Comparison of ENCODE assay signal across 9 cellular contexts in the genomic region with DNA sequence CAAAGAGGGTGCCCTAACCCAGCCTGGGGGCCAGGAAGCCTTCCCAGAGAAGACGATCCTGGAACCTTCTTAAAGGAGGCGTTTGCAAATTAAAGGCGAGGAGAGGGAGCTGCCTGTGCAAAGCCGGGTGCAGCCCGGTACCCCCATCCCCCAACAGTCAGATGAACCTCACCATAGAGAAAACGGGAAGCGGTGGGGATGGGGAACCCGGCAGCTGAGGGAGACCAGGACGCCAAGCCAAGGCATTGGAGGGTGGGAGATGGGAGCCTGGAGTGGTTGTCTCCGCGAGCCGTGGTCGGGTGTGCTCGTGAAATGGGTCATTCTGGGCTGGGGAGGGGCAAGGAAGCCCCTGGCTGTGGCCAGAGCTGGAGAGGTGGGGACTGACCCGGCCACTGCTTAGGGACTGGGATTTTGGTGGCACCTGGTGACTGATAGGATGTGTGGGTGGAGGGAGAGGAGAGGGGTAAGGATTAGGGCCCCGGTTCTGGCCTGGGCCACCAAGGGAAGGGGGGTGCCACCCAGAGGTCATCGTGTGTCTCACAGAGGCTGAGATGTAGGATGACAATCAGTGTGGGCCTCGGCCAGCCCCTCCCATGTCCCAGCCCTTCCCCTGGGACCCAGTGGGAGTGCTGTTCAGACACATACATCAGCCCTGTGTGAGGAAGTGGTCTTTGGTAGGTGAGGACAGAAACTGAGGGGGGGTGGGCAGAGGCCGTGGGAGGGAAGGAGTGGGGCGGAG. TPM values are rescaled to one million over a fixed set of nuclear protein-coding genes. Genes with fewer than 3 reads are reported as not detected.
DNase-seq lines count a peak whose midpoint lies in the region; ATAC-seq, FAIRE-seq and TF ChIP-seq lines count a peak whose summit lies in the region.
"Had no signal": no experiment of that assay in that cellular context is flagged by ENCODE, and none has a peak within 500 bp of the region (broad histone marks: within the 10 kb centered on the region; RNA-seq: fewer than 3 reads in every experiment).

No MANE protein-coding gene starts in this region.

- H3K27me3 Mint-ChIP-seq in memory B cell, result peaks cover 16% of the 10 kb centered on the region
- peaks cover 43% of the 10 kb centered on the region for H3K27me3 Mint-ChIP-seq in activated CD8-positive, alpha-beta T cell treated with anti-CD3 and anti-CD28 coated beads for 36 hours

- CTCF ChIA-PET in A549 (lab: Yijun Ruan, JAX), result interaction anchor here (0.7 to 13.4 kb wide), 7 partner anchors 11 to 357 kb away, joined by 3 to 380 read pairs (median 5); no protein-coding TSS in a partner anchor
- CTCF ChIA-PET in activated CD8-positive, alpha-beta T cell treated with anti-CD3 and anti-CD28 coated beads for 36 hours (lab: Charles Lee), result interaction anchor here (1.0 kb wide), 1 partner anchor 117 kb away, joined by 3 read pairs; no protein-coding TSS in a partner anchor

- ATAC-seq in A549 (peak; percentile 2 to 37; a peak in 4 of 6 replicates), GM21786 (IDR thresholded peaks at IDR 0.05; ENCODE audit: unreplicated experiment) (peak; percentile 47), memory B cell (ENCODE audit: low read depth) (peak; percentile 40), GM19452 (IDR thresholded peaks at IDR 0.05; ENCODE audit: unreplicated experiment) (no peak), HG03159 (IDR thresholded peaks at IDR 0.05; ENCODE audit: unreplicated experiment) (no peak)
- no peak for ATAC-seq in activated CD8-positive, alpha-beta T cell treated with anti-CD3 and anti-CD28 coated beads for 36 hours

- WGBS in A549 (ENCODE audit: missing lambda C conversion rate), result 63% methylated on average over 18 of the region's 20 CpGs

- H3K4me1 Mint-ChIP-seq in memory B cell, result peaks cover 21% of the 10 kb centered on the region
- H3K4me1 Mint-ChIP-seq in activated CD8-positive, alpha-beta T cell treated with anti-CD3 and anti-CD28 coated beads for 36 hours (ENCODE audit: low read depth), result peaks cover 11% of the 10 kb centered on the region

- H3K4me3 ChIP-seq in A549, result peak overlapping the region; percentile 52

- H3K9me3 ChIP-seq in A549, result no peaks in the 10 kb centered on the region

- no peak for TF ChIP-seq EP300 in A549 (IDR thresholded peaks at IDR 0.05)

- peak overlapping the region; percentile 82 for H3K4me2 ChIP-seq in A549

- TF ChIP-seq RAD21 in A549 (conservative IDR thresholded peaks at IDR 0.05 in 1 of 2, IDR thresholded peaks at IDR 0.05 in 1 of 2), result no peak

- no peak for TF ChIP-seq CTCF in A549 (IDR thresholded peaks at IDR 0.05)
- TF ChIP-seq CTCF in activated CD8-positive, alpha-beta T cell treated with anti-CD3 and anti-CD28 coated beads for 36 hours (IDR thresholded peaks at IDR 0.05), result no peak

- H3K9me3 Mint-ChIP-seq in memory B cell, result no peaks in the 10 kb centered on the region
- no peaks in the 10 kb centered on the region for H3K9me3 Mint-ChIP-seq in activated CD8-positive, alpha-beta T cell treated with anti-CD3 and anti-CD28 coated beads for 36 hours

- POLR2A ChIA-PET in A549 (lab: Yijun Ruan, JAX), result no interaction called here
- POLR2A ChIA-PET in activated CD8-positive, alpha-beta T cell treated with anti-CD3 and anti-CD28 coated beads for 36 hours (lab: Charles Lee), result no interaction called here

- H3K27ac Mint-ChIP-seq in memory B cell, result no peak overlapping the region
- no peak overlapping the region for H3K27ac Mint-ChIP-seq in activated CD8-positive, alpha-beta T cell treated with anti-CD3 and anti-CD28 coated beads for 36 hours

- DNase-seq in A549 (ENCODE audit: low read depth in 1 of 2, low spot score in 1 of 2) (no peak), UCSD-AML1 (lab: John Stamatoyannopoulos, UW; ENCODE audit: unreplicated experiment) (peak; percentile 58), memory B cell (ENCODE audit: low spot score in 2 of 2) (peak in 1 of 2 donors; percentile 11), HT-29 (ENCODE audit: low spot score) (no peak)
- DNase-seq in activated CD8-positive, alpha-beta T cell treated with anti-CD3 and anti-CD28 coated beads for 36 hours, result no peak

- intact Hi-C loops in activated CD8-positive, alpha-beta T cell treated with anti-CD3 and anti-CD28 coated beads for 36 hours (cut with micrococcal nuclease), result no loop called here

- FAIRE-seq in A549 (lab: Jason Lieb, UNC), result no peak

- H3K4me3 Mint-ChIP-seq in memory B cell, result peak overlapping the region; percentile 83
- no peak overlapping the region for H3K4me3 Mint-ChIP-seq in activated CD8-positive, alpha-beta T cell treated with anti-CD3 and anti-CD28 coated beads for 36 hours

- H3K27ac ChIP-seq in A549, result peak overlapping the region; percentile 50 to 76; a peak in 4 of 6 replicates

- H3K36me3 Mint-ChIP-seq in memory B cell, result no peaks in the 10 kb centered on the region
- no peaks in the 10 kb centered on the region for H3K36me3 Mint-ChIP-seq in activated CD8-positive, alpha-beta T cell treated with anti-CD3 and anti-CD28 coated beads for 36 hours (ENCODE audit: low read depth)

- no peak for TF ChIP-seq POLR2A in A549 (IDR thresholded peaks at IDR 0.05; ENCODE audit: low read length)

- H3K4me1 ChIP-seq in A549, result peaks cover 22% of the 10 kb centered on the region

TF ChIP-seq in A549, 52 proteins besides CTCF, POLR2A, EP300 and RAD21:
- no peak for TF ChIP-seq ZSCAN20 (CRISPR knock-in tag; IDR thresholded peaks at IDR 0.05)
- TF ChIP-seq HDAC2 (IDR thresholded peaks at IDR 0.05), result no peak
- TF ChIP-seq, protein P1, sequence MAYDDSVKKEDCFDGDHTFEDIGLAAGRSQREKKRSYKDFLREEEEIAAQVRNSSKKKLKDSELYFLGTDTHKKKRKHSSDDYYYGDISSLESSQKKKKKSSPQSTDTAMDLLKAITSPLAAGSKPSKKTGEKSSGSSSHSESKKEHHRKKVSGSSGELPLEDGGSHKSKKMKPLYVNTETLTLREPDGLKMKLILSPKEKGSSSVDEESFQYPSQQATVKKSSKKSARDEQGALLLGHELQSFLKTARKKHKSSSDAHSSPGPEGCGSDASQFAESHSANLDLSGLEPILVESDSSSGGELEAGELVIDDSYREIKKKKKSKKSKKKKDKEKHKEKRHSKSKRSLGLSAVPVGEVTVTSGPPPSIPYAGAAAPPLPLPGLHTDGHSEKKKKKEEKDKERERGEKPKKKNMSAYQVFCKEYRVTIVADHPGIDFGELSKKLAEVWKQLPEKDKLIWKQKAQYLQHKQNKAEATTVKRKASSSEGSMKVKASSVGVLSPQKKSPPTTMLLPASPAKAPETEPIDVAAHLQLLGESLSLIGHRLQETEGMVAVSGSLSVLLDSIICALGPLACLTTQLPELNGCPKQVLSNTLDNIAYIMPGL (CRISPR knock-in tag; IDR thresholded peaks at IDR 0.05; ENCODE audit: borderline replicate concordance), result no peak
- no peak for TF ChIP-seq HEYL (CRISPR knock-in tag; IDR thresholded peaks at IDR 0.05)
- no peak for TF ChIP-seq RFX5 (IDR thresholded peaks at IDR 0.05)
- no peak for TF ChIP-seq CHD4 (IDR thresholded peaks at IDR 0.05; ENCODE audit: borderline replicate concordance)
- TF ChIP-seq FOSB (CRISPR knock-in tag; IDR thresholded peaks at IDR 0.05), result no peak
- TF ChIP-seq, protein P2, sequence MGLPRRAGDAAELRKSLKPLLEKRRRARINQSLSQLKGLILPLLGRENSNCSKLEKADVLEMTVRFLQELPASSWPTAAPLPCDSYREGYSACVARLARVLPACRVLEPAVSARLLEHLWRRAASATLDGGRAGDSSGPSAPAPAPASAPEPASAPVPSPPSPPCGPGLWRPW (IDR thresholded peaks at IDR 0.05), result no peak
- no peak for TF ChIP-seq FOSL2 (IDR thresholded peaks at IDR 0.05)
- TF ChIP-seq FOSL2 (CRISPR knock-in tag; IDR thresholded peaks at IDR 0.05), result no peak
- no peak for TF ChIP-seq MAZ (IDR thresholded peaks at IDR 0.05; ENCODE audit: borderline replicate concordance, low read depth, low read length)

RNA-seq across cellular contexts. Expression of a gene that starts 0.7 kb away (rescaled TPM):
- polyA plus RNA-seq in A549 (2011; rRNA removed), result 1.3 and 1.6 TPM in 2 replicates
- 1.0 and 1.1 TPM in 2 replicates for polyA plus RNA-seq in A549 (2012; cell fraction: cytosol; rRNA removed)
- polyA plus RNA-seq in A549 (2012; cell fraction: nucleus; rRNA removed), result 1.5 TPM in 2 replicates
- 1.1 to 1.5 TPM (median 1.3 TPM) in 3 replicates for polyA plus RNA-seq in A549 (2017; fragmentation: RNase III; extraction: RNeasy Plus Mini Kit Qiagen cat#74134 plus additional on column Dnase treatment)
- 2.1 and 3.8 TPM in 2 replicates for polyA minus RNA-seq in A549 (2011; rRNA and poly(A)+ RNA removed)
- not detected for total RNA-seq in activated CD8-positive, alpha-beta T cell treated with anti-CD3 and anti-CD28 coated beads for 36 hours
- total RNA-seq in HT-29 (2014; rRNA removed; shearing (Covaris generic)), result 3.4 and 3.8 TPM in 2 replicates
- total RNA-seq: fibroblast of lung had no signal

Comparison
In these comparisons a context has a peak if more than half of its experiments do, and no peak if none do; other contexts are left out.
1. ATAC-seq: peak in A549 (2 of 2), GM21786 (single experiment) and memory B cell (single experiment); none in activated CD8-positive, alpha-beta T cell treated with anti-CD3 and anti-CD28 coated beads for 36 hours (single experiment), GM19452 (single experiment) and HG03159 (single experiment).